ENCODE assay signal across 9 cellular contexts in genomic region chr15:85742186-85742751, GRCh38. TPM values are rescaled to one million over a fixed set of nuclear protein-coding genes. Genes with fewer than 3 reads are reported as not detected.
A peak's percentile ranks its signal among the peaks of the same experiment; 100 is the strongest.
DNase-seq lines count a peak whose midpoint lies in the region; ATAC-seq and TF ChIP-seq lines count a peak whose summit lies in the region.
"Had no signal": no experiment of that assay in that cellular context is flagged by ENCODE, and none has a peak within 500 bp of the region (broad histone marks: within the 10 kb centered on the region; RNA-seq: fewer than 3 reads in every experiment).

No MANE protein-coding gene starts in this region.

- TF ChIP-seq CTCF in NB4 (IDR thresholded peaks at IDR 0.05; ENCODE audit: low read depth, low read length) = no peak
- TF ChIP-seq CTCF in endothelial cell (IDR thresholded peaks at IDR 0.05; ENCODE audit: unreplicated experiment) = no peak

- peak overlapping the region in 4 of 7 donors; percentile 19 to 63 (median 50) for H3K27ac Mint-ChIP-seq in CD4-positive, alpha-beta memory T cell
- H3K27ac Mint-ChIP-seq in endothelial cell (ENCODE audit: unreplicated experiment) = peak overlapping the region; percentile 67

- POLR2A ChIA-PET in CD4-positive, alpha-beta memory T cell (lab: Charles Lee; ENCODE audit: partially characterized antibody) = interaction anchor here (1.3 to 1.4 kb wide), 2 partner anchors 10 to 44 kb away, joined by 4 read pairs; no protein-coding TSS in a partner anchor

- peaks cover 66 to 90% of the 10 kb centered on the region in 2 donors for H3K36me3 Mint-ChIP-seq in CD4-positive, alpha-beta memory T cell
- peaks cover 66% of the 10 kb centered on the region for H3K36me3 Mint-ChIP-seq in endothelial cell (ENCODE audit: low read depth, unreplicated experiment)

- no peak overlapping the region for H3K4me3 Mint-ChIP-seq in CD4-positive, alpha-beta memory T cell
- peak overlapping the region; percentile 15 for H3K4me3 Mint-ChIP-seq in endothelial cell (ENCODE audit: unreplicated experiment)
- H3K4me3 Mint-ChIP-seq: activated CD8-positive, alpha-beta memory T cell treated with anti-CD3 and anti-CD28 coated beads, Interleukin-2, amount 10 ng/mL, durations not matched to agents 7 days and 5 days had no signal

- no peaks in the 10 kb centered on the region for H3K9me3 Mint-ChIP-seq in CD4-positive, alpha-beta memory T cell
- no peaks in the 10 kb centered on the region for H3K9me3 Mint-ChIP-seq in endothelial cell (ENCODE audit: unreplicated experiment)

- intact Hi-C loops in CD4-positive, alpha-beta memory T cell (cut with micrococcal nuclease) = no loop called here

- H3K27me3 ChIP-seq in CD4-positive, alpha-beta memory T cell (ENCODE audit: insufficient read depth, low read length) = no peaks in the 10 kb centered on the region

- no peak overlapping the region for H3K27ac ChIP-seq in CD4-positive, alpha-beta memory T cell (ENCODE audit: low read depth, low read length)

- no peak overlapping the region for H3K4me3 ChIP-seq in CD4-positive, alpha-beta memory T cell (ENCODE audit: low read length in 2 of 2)
- H3K4me3 ChIP-seq in NB4 (ENCODE audit: low read depth, low read length) = no peak overlapping the region

- ATAC-seq in GM19395 (IDR thresholded peaks at IDR 0.05; ENCODE audit: unreplicated experiment) = no peak
- no peak for ATAC-seq in GM19324 (IDR thresholded peaks at IDR 0.05; ENCODE audit: low FRiP score, unreplicated experiment)
- no peak for ATAC-seq in HG03175 (IDR thresholded peaks at IDR 0.05; ENCODE audit: unreplicated experiment)
- ATAC-seq: activated CD8-positive, alpha-beta memory T cell treated with anti-CD3 and anti-CD28 coated beads, Interleukin-2, amount 10 ng/mL, durations not matched to agents 7 days and 5 days had no signal

- H3K4me1 ChIP-seq in CD4-positive, alpha-beta memory T cell (ENCODE audit: insufficient read depth, low read length) = no peaks in the 10 kb centered on the region

- no peak for DNase-seq in CD4-positive, alpha-beta memory T cell
- DNase-seq in NB4 (ENCODE audit: low read depth) = peak; percentile 54
- DNase-seq in endothelial cell (ENCODE audit: low spot score) = no peak
- DNase-seq in occipital lobe (lab: John Stamatoyannopoulos, UW) = peak; percentile 37
- no peak for DNase-seq in SIG-M5 (lab: John Stamatoyannopoulos, UW)
- DNase-seq: activated CD8-positive, alpha-beta memory T cell treated with anti-CD3 and anti-CD28 coated beads, Interleukin-2, amount 10 ng/mL, durations not matched to agents 7 days and 5 days had no signal

- CTCF ChIA-PET in CD4-positive, alpha-beta memory T cell (lab: Charles Lee; ENCODE audit: partially characterized antibody) = interaction anchor here (0.6 to 3.1 kb wide), 5 partner anchors 10 to 138 kb away, joined by 3 to 9 read pairs (median 5); no protein-coding TSS in a partner anchor

- peaks cover 87% of the 10 kb centered on the region for H3K36me3 ChIP-seq in CD4-positive, alpha-beta memory T cell (ENCODE audit: insufficient read depth, low read length)

- no peaks in the 10 kb centered on the region for H3K9me3 ChIP-seq in CD4-positive, alpha-beta memory T cell (ENCODE audit: control insufficient read depth in 1 of 2, low read length in 2 of 2)

- H3K4me1 Mint-ChIP-seq in CD4-positive, alpha-beta memory T cell = peaks cover 0 to 7% (median 4%) of the 10 kb centered on the region in 4 donors
- peaks cover 5% of the 10 kb centered on the region for H3K4me1 Mint-ChIP-seq in endothelial cell (ENCODE audit: unreplicated experiment)
- H3K4me1 Mint-ChIP-seq: activated CD8-positive, alpha-beta memory T cell treated with anti-CD3 and anti-CD28 coated beads, Interleukin-2, amount 10 ng/mL, durations not matched to agents 7 days and 5 days had no signal

- H3K27me3 Mint-ChIP-seq in CD4-positive, alpha-beta memory T cell = no peaks in the 10 kb centered on the region
- H3K27me3 Mint-ChIP-seq in endothelial cell (ENCODE audit: unreplicated experiment) = peaks cover 26% of the 10 kb centered on the region
- H3K27me3 Mint-ChIP-seq: activated CD8-positive, alpha-beta memory T cell treated with anti-CD3 and anti-CD28 coated beads, Interleukin-2, amount 10 ng/mL, durations not matched to agents 7 days and 5 days had no signal

- TF ChIP-seq POLR2A in NB4 (IDR thresholded peaks at IDR 0.05; ENCODE audit: extremely low read depth, insufficient read length) = no peak

RNA-seq across cellular contexts. Expression of gene KLHL25, which starts 52.5 kb away (rescaled TPM):
- 10 to 100 TPM; 10.3 to 11.4 TPM for total RNA-seq in CD4-positive, alpha-beta memory T cell
- polyA plus RNA-seq in CD4-positive, alpha-beta memory T cell = 1 to 10 TPM; 1.6 to 3.1 TPM
- total RNA-seq in endothelial cell (ENCODE audit: unreplicated experiment) (7.4 TPM), occipital lobe (32.3 TPM)

Comparison
In these comparisons a context has a peak if more than half of its experiments do, and no peak if none do; other contexts are left out.
1. DNase-seq: peak in NB4 (single experiment) and occipital lobe (single experiment); none in CD4-positive, alpha-beta memory T cell (0 of 5), endothelial cell (single experiment) and SIG-M5 (single experiment).